Comparison of ENCODE assay signal across 31 cellular contexts in the genomic region with DNA sequence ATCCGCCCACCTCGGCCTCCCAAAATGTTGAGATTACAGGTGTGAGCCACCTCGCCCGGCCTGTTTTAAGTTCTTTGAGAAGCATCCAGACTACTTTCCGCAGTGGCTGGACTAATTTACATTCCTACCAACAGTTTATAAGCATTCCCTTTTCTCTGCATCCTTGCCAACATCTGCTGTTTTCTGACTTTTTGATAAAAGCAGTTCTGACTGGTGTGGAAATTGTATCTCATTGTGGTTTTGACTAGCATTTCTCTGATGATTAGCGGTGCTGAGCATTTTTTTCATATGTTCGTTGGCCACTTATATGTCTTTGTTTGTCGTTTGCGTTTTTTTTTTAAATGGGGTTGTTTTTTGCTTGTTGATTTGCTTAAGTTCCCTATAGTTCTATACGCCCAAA.
"Had no signal": no experiment of that assay in that cellular context is flagged by ENCODE, and none has a peak within 500 bp of the region (broad histone marks: within the 10 kb centered on the region; RNA-seq: fewer than 3 reads in every experiment).

No MANE protein-coding gene starts in this region.

- H2AFZ ChIP-seq: neural progenitor cell had no signal

- H3K36me3 ChIP-seq: cardiac muscle cell, esophagus muscularis mucosa, left ventricle myocardium inferior, neural progenitor cell, stomach, suprapubic skin, tibial nerve had no signal

- H3K4me3 ChIP-seq: cardiac muscle cell, coronary artery, esophagus muscularis mucosa, left ventricle myocardium inferior, lung, neural progenitor cell, stomach, suprapubic skin, tibial nerve had no signal

- H3K36me3 Mint-ChIP-seq: activated CD4-positive, alpha-beta memory T cell treated with anti-CD3 and anti-CD28 coated beads for 36 hours; brain; natural killer cell; neural progenitor cell; stimulated activated naive B cell treated with anti-CD40 and anti-IgM and Interleukin-4, amounts not matched to agents 10 μg/mL and 1 μg/mL and 100 μg/mL, for 72 hours had no signal

- ATAC-seq: activated naive CD8-positive, alpha-beta T cell treated with anti-CD3 and anti-CD28 coated beads, Interleukin-2, amount 50 U/mL, for 24 hours; natural killer cell; right cardiac atrium; stimulated activated naive B cell treated with anti-CD40 and anti-IgM and Interleukin-4, amounts not matched to agents 10 μg/mL and 1 μg/mL and 100 μg/mL, for 72 hours had no signal

- H3K4me1 ChIP-seq: esophagus muscularis mucosa, left ventricle myocardium inferior, neural progenitor cell, stomach, suprapubic skin, tibial nerve had no signal

- FAIRE-seq: frontal cortex, TTC549 had no signal

- H3K9me3 Mint-ChIP-seq: activated T-cell treated with anti-CD3 and anti-CD28 coated beads, Interleukin-2, amount 50 U/mL, for 24 hours had no signal

- H3K27me3 ChIP-seq: cardiac muscle cell, esophagus muscularis mucosa, neural progenitor cell, stomach, suprapubic skin, tibial nerve had no signal

- H3K4me2 ChIP-seq: neural progenitor cell had no signal

- H3K27me3 Mint-ChIP-seq: activated naive CD8-positive, alpha-beta T cell treated with anti-CD3 and anti-CD28 coated beads, Interleukin-2, amount 50 U/mL, for 24 hours; activated T-cell treated with anti-CD3 and anti-CD28 coated beads, Interleukin-2, amount 50 U/mL, for 24 hours; brain; stimulated activated naive B cell treated with anti-CD40 and anti-IgM and Interleukin-4, amounts not matched to agents 10 μg/mL and 1 μg/mL and 100 μg/mL, for 72 hours had no signal

- DNase-seq: activated CD4-positive, alpha-beta memory T cell treated with anti-CD3 and anti-CD28 coated beads for 36 hours; activated CD4-positive, alpha-beta T cell treated with anti-CD3 and anti-CD28 coated beads for 4 hours; activated CD8-positive, alpha-beta memory T cell treated with anti-CD3 and anti-CD28 coated beads, Interleukin-2, amount 50 U/mL, for 4 hours; activated gamma-delta T cell; activated naive CD4-positive, alpha-beta T cell treated with anti-CD3 and anti-CD28 coated beads, Interleukin-2, amount 50 U/mL, for 16 hours; activated naive CD8-positive, alpha-beta T cell treated with anti-CD3 and anti-CD28 coated beads, Interleukin-2, amount 50 U/mL, for 24 hours; activated T-cell treated with anti-CD3 and anti-CD28 coated beads, Interleukin-2, amount 50 U/mL, for 24 hours; cerebellar nuclear complex; glutamatergic neuron; islet precursor cell; left ventricle myocardium inferior; mesendoderm; natural killer cell; occipital lobe; posterior cingulate gyrus; right cardiac atrium; stimulated activated CD4-positive, alpha-beta T cell treated with anti-CD3 and anti-CD28 coated beads, Interleukin-15, amount 100 ng/mL, for 24 hours; stimulated activated CD4-positive, alpha-beta T cell treated with anti-CD3 and anti-CD28 coated beads, Interleukin-2, amount 100 ng/mL, for 24 hours; stimulated activated naive B cell treated with anti-CD40 and anti-IgM and Interleukin-4, amounts not matched to agents 10 μg/mL and 1 μg/mL and 100 μg/mL, for 72 hours; stomach had no signal

- H3K4me1 Mint-ChIP-seq: brain; natural killer cell; stimulated activated naive B cell treated with anti-CD40 and anti-IgM and Interleukin-4, amounts not matched to agents 10 μg/mL and 1 μg/mL and 100 μg/mL, for 72 hours had no signal

- H3K9me3 ChIP-seq: stomach had no signal

- H3K27ac Mint-ChIP-seq: activated CD4-positive, alpha-beta memory T cell treated with anti-CD3 and anti-CD28 coated beads for 36 hours; activated naive CD8-positive, alpha-beta T cell treated with anti-CD3 and anti-CD28 coated beads, Interleukin-2, amount 50 U/mL, for 24 hours; activated T-cell treated with anti-CD3 and anti-CD28 coated beads, Interleukin-2, amount 50 U/mL, for 24 hours; brain; natural killer cell; neural progenitor cell; stimulated activated naive B cell treated with anti-CD40 and anti-IgM and Interleukin-4, amounts not matched to agents 10 μg/mL and 1 μg/mL and 100 μg/mL, for 72 hours had no signal

- H3K4me3 Mint-ChIP-seq: activated CD4-positive, alpha-beta memory T cell treated with anti-CD3 and anti-CD28 coated beads for 36 hours; activated naive CD8-positive, alpha-beta T cell treated with anti-CD3 and anti-CD28 coated beads, Interleukin-2, amount 50 U/mL, for 24 hours; activated T-cell treated with anti-CD3 and anti-CD28 coated beads, Interleukin-2, amount 50 U/mL, for 24 hours; brain; natural killer cell; neural progenitor cell; stimulated activated naive B cell treated with anti-CD40 and anti-IgM and Interleukin-4, amounts not matched to agents 10 μg/mL and 1 μg/mL and 100 μg/mL, for 72 hours had no signal

- H3K27ac ChIP-seq: cardiac muscle cell, coronary artery, esophagus muscularis mucosa, left ventricle myocardium inferior, neural progenitor cell, stomach, suprapubic skin, tibial nerve, VCaP had no signal

- H3K9ac ChIP-seq: neural progenitor cell had no signal
